ENCODE assay signal across 9 cellular contexts in the genomic region with DNA sequence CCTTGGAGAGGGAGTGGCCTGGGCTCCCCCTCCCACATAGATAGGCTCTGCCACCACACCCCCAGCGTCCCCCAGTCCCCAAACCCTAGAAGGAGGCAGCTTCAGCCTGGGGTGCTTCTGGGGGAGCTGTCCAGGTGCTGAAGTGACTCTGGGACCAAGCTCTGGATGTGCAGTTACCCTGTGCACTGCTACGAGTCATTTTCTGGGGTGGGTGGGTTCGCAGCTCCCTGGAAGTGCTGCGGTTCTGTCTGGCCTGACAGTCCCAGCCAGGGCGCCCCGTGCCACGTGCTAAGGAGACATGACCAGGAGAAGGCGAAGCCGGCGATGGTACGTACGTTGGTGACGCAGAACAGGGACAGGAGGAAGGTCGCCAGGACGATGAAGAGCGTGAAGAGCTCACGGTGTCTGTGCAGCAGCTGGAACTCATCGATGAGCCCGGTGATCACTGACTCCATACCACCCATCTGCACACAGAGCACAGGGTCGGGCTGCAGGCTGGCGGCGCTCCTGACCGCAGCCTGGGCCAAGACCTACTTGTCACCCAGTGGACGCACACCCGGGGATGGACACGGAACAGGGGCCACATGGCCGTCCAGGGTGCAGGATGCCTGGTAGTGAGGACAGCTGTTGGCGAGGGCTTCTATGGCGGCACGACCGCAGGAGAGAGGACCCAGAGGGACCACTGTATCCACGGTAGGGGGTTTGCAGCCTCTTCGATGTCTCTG. TPM values are rescaled to one million over a fixed set of nuclear protein-coding genes. Genes with fewer than 3 reads are reported as not detected.
DNase-seq lines count a peak whose midpoint lies in the region; ATAC-seq and TF ChIP-seq lines count a peak whose summit lies in the region.
"Had no signal": no experiment of that assay in that cellular context is flagged by ENCODE, and none has a peak within 500 bp of the region (broad histone marks: within the 10 kb centered on the region; RNA-seq: fewer than 3 reads in every experiment).

No MANE protein-coding gene starts in this region.

- WGBS in aorta, 2 donors, result 75 to 76% methylated on average over 33 of the region's 33 CpGs

- H3K27me3 ChIP-seq in RWPE2 (ENCODE audit: insufficient read depth, poor library complexity, severe bottlenecking) (peaks cover 15% of the 10 kb centered on the region), aorta (ENCODE audit: control insufficient read depth in 1 of 2, insufficient read depth in 2 of 2, low read length in 1 of 2) (no peaks in the 10 kb centered on the region)

- H3K27ac ChIP-seq in RWPE2 (ENCODE audit: poor library complexity, severe bottlenecking) (no peak overlapping the region), aorta (ENCODE audit: low read depth in 1 of 2, low read length in 2 of 2) (no peak overlapping the region)

- peak; percentile 34 for DNase-seq in Right ventricle myocardium superior
- no peak for DNase-seq in left cardiac atrium
- DNase-seq in RWPE2 (ENCODE audit: low spot score), result peak; percentile 67
- peak; percentile 18 for DNase-seq in fibroblast of villous mesenchyme (ENCODE audit: low read depth)
- DNase-seq in aorta, result peak; percentile 38 to 68
- DNase-seq in occipital lobe (lab: John Stamatoyannopoulos, UW), result no peak
- DNase-seq: NCI-H510A treated with DMSO at 0.1 percent for 48 hours had no signal

- no peaks in the 10 kb centered on the region for H3K36me3 ChIP-seq in RWPE2 (ENCODE audit: low read depth)
- H3K36me3 ChIP-seq in aorta (ENCODE audit: control insufficient read depth in 1 of 2, insufficient read depth in 2 of 2, low read length in 1 of 2), result no peaks in the 10 kb centered on the region

- H3K9me3 ChIP-seq in RWPE2 (ENCODE audit: severe bottlenecking) (no peaks in the 10 kb centered on the region), aorta (ENCODE audit: control insufficient read depth, low read length) (no peaks in the 10 kb centered on the region)

- intact Hi-C loops in Right ventricle myocardium superior (cut with DNase I), result no loop called here
- intact Hi-C loops in left cardiac atrium (cut with DNase I), result no loop called here
- intact Hi-C loops in aorta (cut with DNase I), result no loop called here

- H3K4me1 ChIP-seq in RWPE2 (ENCODE audit: insufficient read depth, poor library complexity, severe bottlenecking) (no peaks in the 10 kb centered on the region), aorta (ENCODE audit: control insufficient read depth in 1 of 2, insufficient read depth in 2 of 2, low read length in 2 of 2) (no peaks in the 10 kb centered on the region)

- H3K4me3 ChIP-seq in RWPE2 (ENCODE audit: severe bottlenecking), result no peak overlapping the region
- no peak overlapping the region for H3K4me3 ChIP-seq in fibroblast of villous mesenchyme (ENCODE audit: low read depth, low read length)
- H3K4me3 ChIP-seq in aorta (ENCODE audit: low read length in 2 of 2), result no peak overlapping the region

- TF ChIP-seq CTCF in RWPE2 (IDR thresholded peaks at IDR 0.05; ENCODE audit: poor library complexity, severe bottlenecking), result no peak
- TF ChIP-seq CTCF in fibroblast of villous mesenchyme (IDR thresholded peaks at IDR 0.05; ENCODE audit: insufficient read depth, low read depth, low read length), result no peak

- ATAC-seq in Right ventricle myocardium superior (ENCODE audit: poor library complexity), result no peak
- ATAC-seq in left cardiac atrium, result no peak
- ATAC-seq in RWPE2 (ENCODE audit: low read depth), result 0 out of 3 replicates have a peak, but pooled peaks have one; percentile 37
- no peak for ATAC-seq in aorta (ENCODE audit: low FRiP score)
- ATAC-seq in GM21576 (IDR thresholded peaks at IDR 0.05; ENCODE audit: unreplicated experiment), result no peak
- ATAC-seq in GM19452 (IDR thresholded peaks at IDR 0.05; ENCODE audit: unreplicated experiment), result no peak

RNA-seq across cellular contexts. Expression of gene SLC6A3, which starts 35.7 kb away (rescaled TPM):
- total RNA-seq in Right ventricle myocardium superior, result not detected
- under 1 TPM in 1 of 2 donors, not detected in 1; 0.06 TPM for total RNA-seq in left cardiac atrium
- total RNA-seq in fibroblast of villous mesenchyme, result not detected in 2 replicates
- total RNA-seq in aorta, result under 1 TPM; 0.23 to 0.30 TPM
- polyA plus RNA-seq in aorta, result under 1 TPM in 1 of 2 donors, not detected in 1; 0.56 TPM
- total RNA-seq in occipital lobe, result not detected

Comparison
In these comparisons a context has a peak if more than half of its experiments do, and no peak if none do; other contexts are left out.
1. DNase-seq: peak in Right ventricle myocardium superior (single experiment), RWPE2 (single experiment), fibroblast of villous mesenchyme (single experiment) and aorta (2 of 2); none in left cardiac atrium (single experiment) and occipital lobe (single experiment).